Comparison of ENCODE assay signal across 16 cellular contexts in the genomic region with DNA sequence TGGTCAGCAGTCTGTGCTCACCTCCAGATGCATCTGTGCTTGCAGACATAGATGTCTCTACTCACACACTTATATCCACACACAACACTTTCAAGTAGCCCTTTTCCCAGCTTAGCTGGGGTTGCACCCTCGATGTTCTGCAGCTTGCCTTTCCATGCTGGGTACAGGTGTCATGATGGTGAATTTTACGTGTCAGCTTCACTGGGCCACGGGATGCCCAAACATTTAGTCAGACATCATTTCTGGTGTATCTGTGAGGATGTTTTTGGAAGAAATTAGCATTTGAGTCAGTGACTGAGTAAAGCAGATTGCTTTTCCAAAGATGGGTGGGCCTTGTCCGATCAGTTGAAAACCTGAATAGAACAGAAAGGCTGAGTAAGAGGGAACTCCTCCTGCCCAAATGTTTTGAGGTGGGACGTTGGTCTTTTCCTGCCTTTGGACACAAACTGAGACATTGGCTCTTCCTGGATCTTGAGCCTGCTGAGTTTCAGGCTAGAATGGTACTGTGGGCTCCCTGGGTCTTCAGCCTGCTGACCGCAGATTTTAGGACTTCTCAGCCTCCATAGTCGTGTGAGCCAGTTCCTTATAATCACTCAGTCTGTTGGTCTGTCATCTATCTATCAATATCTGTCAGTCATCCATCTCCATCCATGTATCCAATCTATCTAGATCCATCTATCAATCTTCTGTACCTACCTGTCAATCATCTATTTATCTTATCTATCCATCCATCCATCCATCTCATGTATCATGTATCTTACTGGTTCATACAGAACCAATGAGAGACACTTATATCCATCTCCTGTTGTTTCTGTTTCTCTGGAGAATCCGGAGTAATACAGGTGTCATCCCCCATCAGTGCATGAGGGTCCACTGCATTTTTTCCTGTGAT. TPM values are rescaled to one million over a fixed set of nuclear protein-coding genes. Genes with fewer than 3 reads are reported as not detected.
DNase-seq lines count a peak whose midpoint lies in the region; ATAC-seq, FAIRE-seq and TF ChIP-seq lines count a peak whose summit lies in the region.
"Had no signal": no experiment of that assay in that cellular context is flagged by ENCODE, and none has a peak within 500 bp of the region (broad histone marks: within the 10 kb centered on the region; RNA-seq: fewer than 3 reads in every experiment).

No MANE protein-coding gene starts in this region.

- no peak for FAIRE-seq in GM12878 (lab: Jason Lieb, UNC)
- FAIRE-seq: A204.1, GM12891, HTR-8/SVneo had no signal

- no peak for ATAC-seq in GM12878
- ATAC-seq: GM23338 had no signal

- H3K4me1 ChIP-seq in GM12878 (ENCODE audit: control insufficient read depth, insufficient read depth, low read length) (no peaks in the 10 kb centered on the region), suprapubic skin (no peaks in the 10 kb centered on the region)
- H3K4me1 ChIP-seq: BE2C had no signal

- H3K36me3 ChIP-seq in GM12878 (ENCODE audit: control insufficient read depth in 2 of 2, insufficient read depth in 2 of 2, low read length in 1 of 2) = no peaks in the 10 kb centered on the region
- H3K36me3 ChIP-seq in suprapubic skin = no peaks in the 10 kb centered on the region
- H3K36me3 ChIP-seq: BE2C had no signal

- no peak overlapping the region for H3K9ac ChIP-seq in GM12878 (ENCODE audit: control insufficient read depth, insufficient read depth, low read length)

- RAD21 ChIA-PET in GM12878 (lab: Charles Lee; ENCODE audit: unreplicated experiment) = no interaction called here

- no peak overlapping the region for H2AFZ ChIP-seq in GM12878 (ENCODE audit: control insufficient read depth, low read depth, low read length)
- H2AFZ ChIP-seq: GM23338 had no signal

- H3K27me3 ChIP-seq in GM12878 (replicated peaks in 1 of 2; ENCODE audit: control insufficient read depth in 2 of 2, insufficient read depth in 2 of 2, low read length in 1 of 2) = no peaks in the 10 kb centered on the region
- H3K27me3 ChIP-seq in suprapubic skin = no peaks in the 10 kb centered on the region
- H3K27me3 ChIP-seq: BE2C had no signal

- CTCF ChIA-PET in GM12878 (lab: Yijun Ruan, JAX) = interaction anchor here (1.8 kb wide), 1 partner anchor 196 kb away, joined by 5 read pairs; no protein-coding TSS in a partner anchor

- 58% methylated on average over 8 of the region's 8 CpGs for WGBS in GM12878 (ENCODE audit: insufficient coverage, insufficient replicate concordance, low lambda C conversion rate, missing lambda C conversion rate)
- WGBS in suprapubic skin = 88% methylated on average over 8 of the region's 8 CpGs

- TF ChIP-seq POLR2A in GM12878 (IDR thresholded peaks at IDR 0.05; ENCODE audit: low read depth, low read length) (no peak), suprapubic skin (IDR thresholded peaks at IDR 0.05) (no peak)

- peak; percentile 28 for DNase-seq in activated CD8-positive, alpha-beta memory T cell treated with anti-CD3 and anti-CD28 coated beads, Interleukin-2, amount 50 U/mL, for 48 hours
- no peak for DNase-seq in activated CD8-positive, alpha-beta memory T cell treated with anti-CD3 and anti-CD28 coated beads, Interleukin-2, amount 50 U/mL, for 4 hours
- DNase-seq in GM12878 (ENCODE audit: low read depth, low spot score) (no peak), mesenteric fat pad (ENCODE audit: low spot score) (peak; percentile 60), suprapubic skin (ENCODE audit: low spot score in 2 of 2) (peak; percentile 11 to 14), ACHN (no peak), NCI-H774 (lab: John Stamatoyannopoulos, UW) (no peak)
- DNase-seq: BE2C; CD4-positive, alpha-beta memory T cell; DMS79; H7 had no signal

- H3K4me2 ChIP-seq in GM12878 (ENCODE audit: control insufficient read depth, insufficient read depth) = no peak overlapping the region
- H3K4me2 ChIP-seq: GM23338 had no signal

- no TSS peak for BruUV-seq in GM12878 (replicated peaks; lab: Mats Ljungman, UMichigan)

- H3K9me3 ChIP-seq in GM12878 (replicated peaks; ENCODE audit: control insufficient read depth, insufficient read depth, low read length) (peaks cover 7% of the 10 kb centered on the region; the same call in 1 of the 3 replicates), suprapubic skin (peaks cover 10% of the 10 kb centered on the region)

- no peak for TF ChIP-seq EP300 in GM12878 (IDR thresholded peaks at IDR 0.05; ENCODE audit: borderline replicate concordance in 1 of 2, control insufficient read depth in 1 of 2, low read depth in 2 of 2, low read length in 2 of 2)
- TF ChIP-seq EP300 in suprapubic skin (IDR thresholded peaks at IDR 0.05) = no peak

- H3K79me2 ChIP-seq in GM12878 (ENCODE audit: control insufficient read depth, insufficient read depth, low read length) = no peaks in the 10 kb centered on the region

- H3K27ac ChIP-seq in GM12878 (ENCODE audit: control insufficient read depth, insufficient read depth) (no peak overlapping the region), suprapubic skin (no peak overlapping the region)
- H3K27ac ChIP-seq: C4-2B had no signal

- in situ Hi-C loops in GM12878 (cut with MboI) (no loop called here), ACHN (cut with HindIII; ENCODE audit: low pct_ligation_motif_present, low pct_unique_long_range_greater_than_20kb, low sequenced_read_pairs) (no loop called here)

- TF ChIP-seq CTCF in GM12878 (IDR thresholded peaks at IDR 0.05 in 2 of 3, conservative IDR thresholded peaks at IDR 0.05 in 1 of 3; ENCODE audit: control insufficient read depth in 2 of 3, extremely low read depth in 1 of 3, insufficient read depth in 1 of 3, low read depth in 3 of 3, low read length in 3 of 3) (no peak), suprapubic skin (IDR thresholded peaks at IDR 0.05) (no peak)

- SMC1A ChIA-PET in GM12878 (lab: Charles Lee; ENCODE audit: uncharacterized antibody, unreplicated experiment) = no interaction called here

- H3K4me3 ChIP-seq in GM12878 = no peak overlapping the region
- H3K4me3 ChIP-seq in suprapubic skin = no peak overlapping the region
- H3K4me3 ChIP-seq: GM23338 had no signal

- no peaks in the 10 kb centered on the region for H4K20me1 ChIP-seq in GM12878 (ENCODE audit: control insufficient read depth, insufficient read depth)

- intact Hi-C loops in GM12878 (cut with micrococcal nuclease; ENCODE audit: unreplicated experiment) = no loop called here

- TF ChIP-seq RAD21 in GM12878 (IDR thresholded peaks at IDR 0.05; ENCODE audit: insufficient read depth, low read depth, low read length) = no peak

- POLR2A ChIA-PET in GM12878 (lab: Charles Lee) = no interaction called here

RNA-seq across cellular contexts. Expression of gene OBSCN, which starts 12.7 kb away (rescaled TPM):
- 4.8 and 6.7 TPM in 2 replicates for total RNA-seq in GM12878 (2013; cell fraction: nucleolus; rRNA removed)
- total RNA-seq in GM12878 (2014; rRNA removed) = 0.11 and 0.34 TPM in 2 replicates
- 0.04 and 0.05 TPM in 2 replicates for total RNA-seq in GM12878 (2014; rRNA removed; fragmentation: Illumina TruSeq; extraction: Trizol)
- total RNA-seq in GM12878 (2021) = 0.11 and 0.36 TPM in 2 replicates
- 0.04 TPM for polyA plus RNA-seq in GM12878 (2011; ENCODE audit: low read depth)
- 0.07 and 0.18 TPM in 2 replicates for polyA plus RNA-seq in GM12878 (2011; rRNA removed)
- 0.48 and 0.49 TPM in 2 replicates for polyA plus RNA-seq in GM12878 (2011; cell fraction: cytosol; rRNA removed)
- 1.3 and 2.0 TPM in 2 replicates for polyA plus RNA-seq in GM12878 (2011; cell fraction: nucleus; rRNA removed)
- 0.18 and 1.00 TPM in 2 replicates for polyA plus RNA-seq in GM12878 (2012)
- polyA plus RNA-seq in GM12878 (2014; fragmentation: Illumina TruSeq; extraction: Trizol) = 0.03 TPM in 1 of 2 replicates, not detected in the other
- polyA plus RNA-seq in GM12878 (2014; fragmentation: Nextera tagmentation; extraction: Ambion mirVana) = not detected
- polyA plus RNA-seq in GM12878 (2014; rRNA removed) = 0.01 and 0.30 TPM in 2 replicates
- polyA plus RNA-seq in GM12878 (2016; fragmentation: Nextera tagmentation; extraction: Ambion mirVana) = under 1 TPM; 0.06 to 0.09 TPM
- 0.37 and 0.93 TPM in 2 replicates for polyA minus RNA-seq in GM12878 (2011; rRNA and poly(A)+ RNA removed)
- polyA minus RNA-seq in GM12878 (2011; cell fraction: cytosol; rRNA and poly(A)+ RNA removed) = 0.21 and 0.27 TPM in 2 replicates
- polyA minus RNA-seq in GM12878 (2011; cell fraction: nucleus; rRNA and poly(A)+ RNA removed) = 0.48 and 0.86 TPM in 2 replicates
- 3.7 TPM for total RNA-seq in mesenteric fat pad
- total RNA-seq in suprapubic skin = 10 to 100 TPM; 15.0 to 46.6 (median 34.4) TPM

RNA-seq across cellular contexts. Expression of gene IBA57, which starts 29.6 kb away (rescaled TPM):
- total RNA-seq in GM12878 (2013; cell fraction: nucleolus; rRNA removed) = 3.6 and 5.1 TPM in 2 replicates
- 6.0 and 6.9 TPM in 2 replicates for total RNA-seq in GM12878 (2014; rRNA removed)
- 1.3 and 1.5 TPM in 2 replicates for total RNA-seq in GM12878 (2014; rRNA removed; fragmentation: Illumina TruSeq; extraction: Trizol)
- total RNA-seq in GM12878 (2021) = 6.9 and 8.5 TPM in 2 replicates
- polyA plus RNA-seq in GM12878 (2011; ENCODE audit: low read depth) = 2.1 TPM
- polyA plus RNA-seq in GM12878 (2011; rRNA removed) = 1.4 and 2.9 TPM in 2 replicates
- polyA plus RNA-seq in GM12878 (2011; cell fraction: cytosol; rRNA removed) = 3.5 and 8.3 TPM in 2 replicates
- 5.4 and 7.1 TPM in 2 replicates for polyA plus RNA-seq in GM12878 (2011; cell fraction: nucleus; rRNA removed)
- 2.0 and 3.3 TPM in 2 replicates for polyA plus RNA-seq in GM12878 (2012)
- 1.2 and 1.3 TPM in 2 replicates for polyA plus RNA-seq in GM12878 (2014; fragmentation: Illumina TruSeq; extraction: Trizol)
- under 1 TPM; 0.51 to 0.60 TPM for polyA plus RNA-seq in GM12878 (2014; fragmentation: Nextera tagmentation; extraction: Ambion mirVana)
- polyA plus RNA-seq in GM12878 (2014; rRNA removed) = 4.6 and 6.7 TPM in 2 replicates
- 1 to 10 TPM; 6.0 to 8.6 TPM for polyA plus RNA-seq in GM12878 (2016; fragmentation: Nextera tagmentation; extraction: Ambion mirVana)
- polyA minus RNA-seq in GM12878 (2011; rRNA and poly(A)+ RNA removed) = 2.0 and 5.2 TPM in 2 replicates
- polyA minus RNA-seq in GM12878 (2011; cell fraction: cytosol; rRNA and poly(A)+ RNA removed) = 0.83 and 2.3 TPM in 2 replicates
- polyA minus RNA-seq in GM12878 (2011; cell fraction: nucleus; rRNA and poly(A)+ RNA removed) = 1.8 and 3.3 TPM in 2 replicates
- total RNA-seq in mesenteric fat pad = 7.5 TPM
- total RNA-seq in suprapubic skin = 10 to 100 TPM in 2 of 4 donors, 1 to 10 TPM in 2; 9.2 to 22.4 (median 12.4) TPM

RNA-seq across cellular contexts. Expression of gene GJC2, which starts 45.4 kb away (rescaled TPM):
- 0.27 and 0.65 TPM in 2 replicates for total RNA-seq in GM12878 (2013; cell fraction: nucleolus; rRNA removed)
- total RNA-seq in GM12878 (2014; rRNA removed) (0.06 and 0.11 TPM in 2 replicates), GM12878 (2014; rRNA removed; fragmentation: Illumina TruSeq; extraction: Trizol) (0.09 TPM in 2 replicates), GM12878 (2021) (0.44 TPM in 1 of 2 replicates, not detected in the other), mesenteric fat pad (2.6 TPM), suprapubic skin (1 to 10 TPM; 2.5 to 3.6 (median 3.0) TPM)
- not detected for polyA plus RNA-seq in GM12878 (2011; ENCODE audit: low read depth)
- polyA plus RNA-seq in GM12878 (2011; rRNA removed) (0.03 and 0.04 TPM in 2 replicates), GM12878 (2014; fragmentation: Illumina TruSeq; extraction: Trizol) (0.04 TPM in 1 of 2 replicates, not detected in the other), GM12878 (2014; fragmentation: Nextera tagmentation; extraction: Ambion mirVana) (not detected), GM12878 (2014; rRNA removed) (0.26 and 0.32 TPM in 2 replicates), GM12878 (2016; fragmentation: Nextera tagmentation; extraction: Ambion mirVana) (not detected)
- 0.06 and 0.07 TPM in 2 replicates for polyA plus RNA-seq in GM12878 (2011; cell fraction: cytosol; rRNA removed)
- polyA plus RNA-seq in GM12878 (2011; cell fraction: nucleus; rRNA removed) = 0.24 and 0.51 TPM in 2 replicates
- 0.15 and 0.22 TPM in 2 replicates for polyA plus RNA-seq in GM12878 (2012)
- 0.21 TPM in 1 of 2 replicates, not detected in the other for polyA minus RNA-seq in GM12878 (2011; rRNA and poly(A)+ RNA removed)
- polyA minus RNA-seq in GM12878 (2011; cell fraction: cytosol; rRNA and poly(A)+ RNA removed) = not detected in 2 replicates
- polyA minus RNA-seq in GM12878 (2011; cell fraction: nucleus; rRNA and poly(A)+ RNA removed) = 0.24 and 0.96 TPM in 2 replicates
- polyA plus RNA-seq: CD4-positive, alpha-beta memory T cell had no signal

RNA-seq across cellular contexts. Expression of gene GUK1, which starts 55.1 kb away (rescaled TPM):
- 142 and 146 TPM in 2 replicates for total RNA-seq in GM12878 (2013; cell fraction: nucleolus; rRNA removed)
- 214 and 235 TPM in 2 replicates for total RNA-seq in GM12878 (2014; rRNA removed)
- 82.0 and 98.3 TPM in 2 replicates for total RNA-seq in GM12878 (2014; rRNA removed; fragmentation: Illumina TruSeq; extraction: Trizol)
- 183 and 195 TPM in 2 replicates for total RNA-seq in GM12878 (2021)
- polyA plus RNA-seq in GM12878 (2011; ENCODE audit: low read depth) = 101 TPM
- 107 and 224 TPM in 2 replicates for polyA plus RNA-seq in GM12878 (2011; rRNA removed)
- polyA plus RNA-seq in GM12878 (2011; cell fraction: cytosol; rRNA removed) = 381 and 606 TPM in 2 replicates
- polyA plus RNA-seq in GM12878 (2011; cell fraction: nucleus; rRNA removed) = 634 and 756 TPM in 2 replicates
- 190 and 243 TPM in 2 replicates for polyA plus RNA-seq in GM12878 (2012)
- 4.2 and 28.9 TPM in 2 replicates for polyA plus RNA-seq in GM12878 (2014; fragmentation: Illumina TruSeq; extraction: Trizol)
- 10 to 100 TPM in 1 of 2 experiments, 1 to 10 TPM in 1; 6.3 to 39.2 TPM for polyA plus RNA-seq in GM12878 (2014; fragmentation: Nextera tagmentation; extraction: Ambion mirVana)
- 227 and 264 TPM in 2 replicates for polyA plus RNA-seq in GM12878 (2014; rRNA removed)
- 100 to 1,000 TPM; 349 to 357 TPM for polyA plus RNA-seq in GM12878 (2016; fragmentation: Nextera tagmentation; extraction: Ambion mirVana)
- 103 and 217 TPM in 2 replicates for polyA minus RNA-seq in GM12878 (2011; rRNA and poly(A)+ RNA removed)
- 59.5 and 69.8 TPM in 2 replicates for polyA minus RNA-seq in GM12878 (2011; cell fraction: cytosol; rRNA and poly(A)+ RNA removed)
- polyA minus RNA-seq in GM12878 (2011; cell fraction: nucleus; rRNA and poly(A)+ RNA removed) = 116 and 141 TPM in 2 replicates
- total RNA-seq in mesenteric fat pad = 220 TPM
- total RNA-seq in suprapubic skin = 100 to 1,000 TPM; 384 to 510 (median 421) TPM

Comparison
In these comparisons a context has a peak if more than half of its experiments do, and no peak if none do; other contexts are left out.
1. DNase-seq: peak in activated CD8-positive, alpha-beta memory T cell treated with anti-CD3 and anti-CD28 coated beads, Interleukin-2, amount 50 U/mL, for 48 hours (single experiment), mesenteric fat pad (single experiment) and suprapubic skin (2 of 2); none in activated CD8-positive, alpha-beta memory T cell treated with anti-CD3 and anti-CD28 coated beads, Interleukin-2, amount 50 U/mL, for 4 hours (single experiment), GM12878 (single experiment), ACHN (single experiment) and NCI-H774 (single experiment).